24 cellular contexts compared by ENCODE assay signal in the genomic region with DNA sequence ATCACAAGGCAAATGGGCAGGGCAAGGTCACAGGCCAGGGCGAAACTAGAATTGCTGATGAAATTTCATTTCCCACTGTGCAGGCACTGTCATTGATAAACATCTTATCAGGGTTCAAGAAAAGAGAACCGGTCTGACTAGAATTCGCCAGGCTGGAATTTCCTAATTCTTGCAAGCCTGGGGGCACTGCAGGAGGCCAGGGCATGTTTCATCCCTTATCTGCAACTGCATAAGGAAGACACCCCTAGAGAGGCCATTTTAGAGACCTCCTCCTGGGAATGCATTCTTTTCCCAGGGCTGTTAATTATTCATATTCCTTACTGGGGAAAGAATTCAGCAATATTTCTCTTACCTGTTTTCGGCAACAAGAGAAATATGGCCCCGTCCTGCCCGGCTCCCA.
DNase-seq lines count a peak whose midpoint lies in the region; FAIRE-seq and TF ChIP-seq lines count a peak whose summit lies in the region.
"Had no signal": no experiment of that assay in that cellular context is flagged by ENCODE, and none has a peak within 500 bp of the region (broad histone marks: within the 10 kb centered on the region; RNA-seq: fewer than 3 reads in every experiment).

No MANE protein-coding gene starts in this region.

- TF ChIP-seq RAD21 in H1 (IDR thresholded peaks at IDR 0.05 in 1 of 2, conservative IDR thresholded peaks at IDR 0.05 in 1 of 2; ENCODE audit: low read depth in 2 of 2, low read length in 2 of 2) = no peak

- H3K79me2 ChIP-seq in H1 (ENCODE audit: control insufficient read depth in 1 of 2, insufficient read depth in 2 of 2, low read length in 2 of 2) (no peaks in the 10 kb centered on the region), mesendoderm (ENCODE audit: control insufficient read depth, insufficient read depth, low read length) (no peaks in the 10 kb centered on the region)

- H3K4me3 Mint-ChIP-seq in Calu3 (ENCODE audit: low read depth, unreplicated experiment) = no peak overlapping the region
- no peak overlapping the region for H3K4me3 Mint-ChIP-seq in activated T-cell treated with anti-CD3 and anti-CD28 coated beads, Interleukin-2, amount 50 U/mL, for 24 hours
- H3K4me3 Mint-ChIP-seq: B cell; CD4-positive, CD25-positive, alpha-beta regulatory T cell; CD8-positive, alpha-beta T cell; GM23338 had no signal

- TF ChIP-seq CTCF in Calu3 (IDR thresholded peaks at IDR 0.05; ENCODE audit: unreplicated experiment) (no peak), H1 (IDR thresholded peaks at IDR 0.05; ENCODE audit: control extremely low read depth in 1 of 3, insufficient read depth in 1 of 3, low read depth in 1 of 3, low read length in 3 of 3) (no peak)

- no peak overlapping the region for H3K27ac ChIP-seq in H1 (ENCODE audit: low read depth, low read length)
- no peak overlapping the region for H3K27ac ChIP-seq in mesendoderm (ENCODE audit: low read depth, low read length)
- H3K27ac ChIP-seq: 22Rv1, BLaER1, C4-2B had no signal

- H3K36me3 Mint-ChIP-seq in Calu3 (ENCODE audit: insufficient read depth, unreplicated experiment) = no peaks in the 10 kb centered on the region
- H3K36me3 Mint-ChIP-seq in activated T-cell treated with anti-CD3 and anti-CD28 coated beads, Interleukin-2, amount 50 U/mL, for 24 hours (ENCODE audit: low read depth) = no peaks in the 10 kb centered on the region
- H3K36me3 Mint-ChIP-seq: CD4-positive, CD25-positive, alpha-beta regulatory T cell; CD8-positive, alpha-beta T cell had no signal

- no peak overlapping the region for H4K91ac ChIP-seq in H1 (replicated peaks; ENCODE audit: insufficient read length, low read length)

- H3K9ac ChIP-seq in H1 (replicated peaks in 1 of 4; ENCODE audit: extremely low read depth in 1 of 4, low read depth in 3 of 4, low read length in 3 of 4) = no peak overlapping the region
- no peak overlapping the region for H3K9ac ChIP-seq in mesendoderm (ENCODE audit: low read length)
- H3K9ac ChIP-seq: BLaER1 had no signal

- H2AK5ac ChIP-seq in H1 (ENCODE audit: low read depth, low read length) (no peak overlapping the region), mesendoderm (ENCODE audit: low read length) (no peak overlapping the region)

- no peak overlapping the region for H2BK120ac ChIP-seq in H1 (replicated peaks; ENCODE audit: low read depth, low read length)
- H2BK120ac ChIP-seq in mesendoderm (ENCODE audit: low read depth, low read length) = no peak overlapping the region

- H3K27me3 Mint-ChIP-seq in Calu3 (ENCODE audit: unreplicated experiment) = no peaks in the 10 kb centered on the region
- H3K27me3 Mint-ChIP-seq in activated T-cell treated with anti-CD3 and anti-CD28 coated beads, Interleukin-2, amount 50 U/mL, for 24 hours = no peaks in the 10 kb centered on the region
- H3K27me3 Mint-ChIP-seq: B cell; CD4-positive, CD25-positive, alpha-beta regulatory T cell had no signal

- H3K4ac ChIP-seq in H1 (replicated peaks; ENCODE audit: insufficient read length, low read depth, low read length) (no peak overlapping the region), mesendoderm (ENCODE audit: low read depth, low read length) (no peak overlapping the region)

- H2BK15ac ChIP-seq in H1 (ENCODE audit: low read length) (no peak overlapping the region), mesendoderm (replicated peaks; ENCODE audit: low read depth) (no peak overlapping the region)

- DNase-seq in Calu3 = peak; percentile 3
- no peak for DNase-seq in H1 (ENCODE audit: low read depth in 1 of 2, low spot score in 2 of 2)
- DNase-seq in mesendoderm = peak; percentile 18
- no peak for DNase-seq in effector CD4-positive, alpha-beta T cell
- DNase-seq in NCI-H2029 treated with DMSO at 0.1 percent for 48 hours (lab: John Stamatoyannopoulos, UW) = no peak
- no peak for DNase-seq in activated T-cell treated with anti-CD3 and anti-CD28 coated beads, Interleukin-2, amount 50 U/mL, for 24 hours
- DNase-seq: CD4-positive, CD25-positive, alpha-beta regulatory T cell; CD8-positive, alpha-beta T cell; DMS 273 treated with DMSO at 0.1 percent for 48 hours; DMS79; EL; GF-D8 had no signal

- H2BK5ac ChIP-seq in H1 (ENCODE audit: low read depth, low read length) (no peak overlapping the region), mesendoderm (ENCODE audit: low read length) (no peak overlapping the region)

- H3K23me2 ChIP-seq in H1 (ENCODE audit: low read depth, low read length) = no peaks in the 10 kb centered on the region

- WGBS in H1 (ENCODE audit: extremely low coverage in 1 of 2, insufficient coverage in 1 of 2, insufficient read length in 1 of 2, insufficient replicate concordance in 2 of 2, low coverage in 1 of 2, low lambda C conversion rate in 2 of 2, missing lambda C conversion rate in 1 of 2), 2 experiments = 90% methylated on average over 6 of the region's 6 CpGs; no CpG with 5 or more reads in 1 of the 2 experiments
- no CpG with 5 or more reads among the region's 6 CpGs for WGBS in mesendoderm (ENCODE audit: extremely low coverage, insufficient coverage, low lambda C conversion rate)

- H3K79me1 ChIP-seq in H1 (ENCODE audit: low read depth, low read length) (no peaks in the 10 kb centered on the region), mesendoderm (ENCODE audit: low read length) (no peaks in the 10 kb centered on the region)

- H4K8ac ChIP-seq in H1 (ENCODE audit: extremely low read depth, insufficient read depth, low read length) (no peak overlapping the region), mesendoderm (ENCODE audit: low read depth, low read length) (no peak overlapping the region)

- H3K56ac ChIP-seq in H1 (replicated peaks; ENCODE audit: insufficient read length, low read depth, low read length) (no peak overlapping the region), mesendoderm (ENCODE audit: low read length) (no peak overlapping the region)

- H2BK12ac ChIP-seq in H1 (ENCODE audit: low read depth, low read length) = no peak overlapping the region

- H3K4me3 ChIP-seq in H1 (ENCODE audit: extremely low read depth in 1 of 4, insufficient read depth in 2 of 4, low read depth in 3 of 4, low read length in 4 of 4) (no peak overlapping the region), mesendoderm (ENCODE audit: low read length) (no peak overlapping the region)
- H3K4me3 ChIP-seq: BLaER1, GM23338, HAP-1 had no signal

- no peak for TF ChIP-seq POLR2A in H1 (IDR thresholded peaks at IDR 0.05; ENCODE audit: control extremely low read depth in 1 of 2, low read depth in 2 of 2, low read length in 2 of 2)

- H3K27me3 ChIP-seq in H1 (replicated peaks in 1 of 4; ENCODE audit: control insufficient read depth in 3 of 4, extremely low read depth in 1 of 4, insufficient read depth in 3 of 4, low read length in 3 of 4) (no peaks in the 10 kb centered on the region), mesendoderm (ENCODE audit: insufficient read depth, low read length, poor library complexity) (no peaks in the 10 kb centered on the region)
- H3K27me3 ChIP-seq: BLaER1 had no signal

- H3K9me3 ChIP-seq in H1 (ENCODE audit: insufficient read depth in 2 of 2, low read depth in 1 of 2, low read length in 1 of 2) = peaks cover 8 to 16% of the 10 kb centered on the region in 2 experiments; a peak in 3 of 4 replicates
- H3K9me3 ChIP-seq: Caco-2, HAP-1 had no signal

- H3K9me3 Mint-ChIP-seq in Calu3 (ENCODE audit: low read depth, unreplicated experiment) = no peaks in the 10 kb centered on the region
- H3K9me3 Mint-ChIP-seq in activated T-cell treated with anti-CD3 and anti-CD28 coated beads, Interleukin-2, amount 50 U/mL, for 24 hours = peaks cover 19% of the 10 kb centered on the region

- no peaks in the 10 kb centered on the region for H3K4me1 ChIP-seq in H1 (replicated peaks in 1 of 4; ENCODE audit: control insufficient read depth in 3 of 4, insufficient read depth in 4 of 4, low read length in 3 of 4)
- no peaks in the 10 kb centered on the region for H3K4me1 ChIP-seq in mesendoderm (ENCODE audit: control insufficient read depth, low read depth, low read length)
- H3K4me1 ChIP-seq: BLaER1, Caco-2, HAP-1 had no signal

- H3K23ac ChIP-seq in H1 (ENCODE audit: insufficient read length) (no peak overlapping the region), mesendoderm (ENCODE audit: low read length) (no peak overlapping the region)

- no peak overlapping the region for H4K5ac ChIP-seq in H1 (ENCODE audit: insufficient read length, low read depth, low read length)
- H4K5ac ChIP-seq in mesendoderm (ENCODE audit: low read length) = no peak overlapping the region

- no peak overlapping the region for H2AFZ ChIP-seq in H1 (ENCODE audit: low read length)
- H2AFZ ChIP-seq: GM23338 had no signal

- H3K18ac ChIP-seq in H1 (ENCODE audit: extremely low read depth, low read length) (no peak overlapping the region), mesendoderm (ENCODE audit: low read length) (no peak overlapping the region)

- TF ChIP-seq EP300 in H1 (IDR thresholded peaks at IDR 0.05; ENCODE audit: borderline replicate concordance in 1 of 2, low read depth in 2 of 2, low read length in 2 of 2) = peak; percentile 45 to 97; a peak in 2 of 3 replicates

- no peaks in the 10 kb centered on the region for H4K20me1 ChIP-seq in H1 (replicated peaks in 1 of 2; ENCODE audit: control insufficient read depth in 1 of 2, insufficient read depth in 2 of 2, low read length in 2 of 2)
- H4K20me1 ChIP-seq: BLaER1 had no signal

- H3K14ac ChIP-seq in H1 (ENCODE audit: insufficient read length) = no peak overlapping the region

- CTCF ChIA-PET in Calu3 (lab: Charles Lee) (no interaction called here), H1 (lab: Charles Lee; ENCODE audit: partially characterized antibody) (no interaction called here)

- POLR2A ChIA-PET in H1 (lab: Charles Lee; ENCODE audit: partially characterized antibody) = no interaction called here

- no TSS peak for BruUV-seq in Calu3 (replicated peaks; lab: Mats Ljungman, UMichigan)

- peak overlapping the region; percentile 31 for H3K27ac Mint-ChIP-seq in Calu3 (ENCODE audit: unreplicated experiment)
- no peak overlapping the region for H3K27ac Mint-ChIP-seq in activated T-cell treated with anti-CD3 and anti-CD28 coated beads, Interleukin-2, amount 50 U/mL, for 24 hours
- H3K27ac Mint-ChIP-seq: B cell; CD4-positive, CD25-positive, alpha-beta regulatory T cell; CD8-positive, alpha-beta T cell; GM23338 had no signal

- H2BK20ac ChIP-seq in H1 (ENCODE audit: low read length) = no peak overlapping the region

- H3K36me3 ChIP-seq in H1 (ENCODE audit: control insufficient read depth in 2 of 4, insufficient read depth in 4 of 4, low read length in 3 of 4) (no peaks in the 10 kb centered on the region), mesendoderm (ENCODE audit: control insufficient read depth, insufficient read depth, low read length) (no peaks in the 10 kb centered on the region)
- H3K36me3 ChIP-seq: BLaER1, HAP-1 had no signal

- H3K4me1 Mint-ChIP-seq in Calu3 (ENCODE audit: low read depth, unreplicated experiment) = peaks cover 9% of the 10 kb centered on the region
- no peaks in the 10 kb centered on the region for H3K4me1 Mint-ChIP-seq in activated T-cell treated with anti-CD3 and anti-CD28 coated beads, Interleukin-2, amount 50 U/mL, for 24 hours (ENCODE audit: low read depth)
- H3K4me1 Mint-ChIP-seq: B cell; CD4-positive, CD25-positive, alpha-beta regulatory T cell; GM23338 had no signal

- no peak for FAIRE-seq in H1 (lab: Jason Lieb, UNC)
- FAIRE-seq: A204.1, D721Med, GM12891, GM18507, H54 had no signal

- H3K4me2 ChIP-seq in H1 (ENCODE audit: insufficient read depth in 1 of 2, low read depth in 2 of 2, low read length in 2 of 2) = no peak overlapping the region
- no peak overlapping the region for H3K4me2 ChIP-seq in mesendoderm (ENCODE audit: low read length)
- H3K4me2 ChIP-seq: BLaER1, GM23338 had no signal

- intact Hi-C loops in Calu3 (cut with micrococcal nuclease; ENCODE audit: unreplicated experiment) = no loop called here

Comparison
In these comparisons a context has a peak if more than half of its experiments do, and no peak if none do; other contexts are left out.
1. DNase-seq: peak in Calu3 (single experiment) and mesendoderm (single experiment); none in H1 (0 of 2), effector CD4-positive, alpha-beta T cell (single experiment), NCI-H2029 treated with DMSO at 0.1 percent for 48 hours (single experiment) and activated T-cell treated with anti-CD3 and anti-CD28 coated beads, Interleukin-2, amount 50 U/mL, for 24 hours (single experiment).